Comparison of ENCODE assay signal across 1 cellular context in the genomic region with DNA sequence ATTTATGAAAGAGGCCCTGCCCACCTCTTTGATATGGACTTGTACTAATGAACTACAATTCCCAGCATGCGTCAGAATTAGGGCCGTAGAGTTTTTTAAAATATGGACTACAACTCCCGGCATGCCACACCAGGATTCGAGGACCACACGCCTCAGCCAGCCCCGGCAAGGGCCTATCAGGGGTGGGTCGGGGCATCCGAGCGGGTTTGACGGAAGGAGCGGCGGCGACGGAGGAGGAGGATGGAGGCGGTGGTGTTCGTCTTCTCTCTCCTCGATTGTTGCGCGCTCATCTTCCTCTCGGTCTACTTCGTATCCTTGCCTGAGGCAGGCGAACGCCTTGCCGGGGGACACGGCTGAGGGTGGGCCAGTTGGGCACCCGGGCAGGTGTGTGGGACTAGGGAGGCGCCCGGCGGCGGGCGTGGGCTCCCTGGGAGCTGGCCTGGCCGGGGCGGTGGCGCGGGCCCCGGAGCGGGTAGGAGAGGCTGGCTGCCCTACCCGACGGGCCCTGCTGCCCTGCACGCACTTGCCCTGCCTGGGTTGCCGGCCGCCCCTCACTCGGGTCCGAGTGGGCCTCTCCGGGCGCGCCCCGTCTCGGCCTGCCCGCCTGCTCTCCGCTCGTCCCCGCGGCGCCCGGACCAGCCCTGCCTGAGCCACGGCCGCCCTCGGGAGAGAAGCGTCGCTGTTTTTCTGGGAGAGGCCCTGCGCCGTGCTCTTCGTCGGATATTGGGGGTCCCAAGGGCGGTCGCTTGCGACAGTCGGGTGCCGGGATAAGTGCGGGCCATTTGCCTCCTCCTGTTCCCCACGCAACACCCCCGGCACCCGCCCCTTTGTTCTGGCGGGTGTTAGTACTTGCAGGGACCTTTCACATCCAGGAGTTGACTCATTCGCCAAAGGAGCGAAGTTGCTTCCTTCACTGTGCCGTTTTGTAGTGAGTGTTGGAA.
A peak's percentile ranks its signal among the peaks of the same experiment; 100 is the strongest.
TF ChIP-seq lines count a peak whose summit lies in the region.

A gene (plus strand): TSS at position 195 of the 941 bp plus-strand sequence. CDS start 46 bp downstream, at position 241.

TF ChIP-seq in HepG2, 621 proteins besides CTCF, POLR2A, EP300 and RAD21 (continued from another document and continues in another):
- TF ChIP-seq, protein P1, sequence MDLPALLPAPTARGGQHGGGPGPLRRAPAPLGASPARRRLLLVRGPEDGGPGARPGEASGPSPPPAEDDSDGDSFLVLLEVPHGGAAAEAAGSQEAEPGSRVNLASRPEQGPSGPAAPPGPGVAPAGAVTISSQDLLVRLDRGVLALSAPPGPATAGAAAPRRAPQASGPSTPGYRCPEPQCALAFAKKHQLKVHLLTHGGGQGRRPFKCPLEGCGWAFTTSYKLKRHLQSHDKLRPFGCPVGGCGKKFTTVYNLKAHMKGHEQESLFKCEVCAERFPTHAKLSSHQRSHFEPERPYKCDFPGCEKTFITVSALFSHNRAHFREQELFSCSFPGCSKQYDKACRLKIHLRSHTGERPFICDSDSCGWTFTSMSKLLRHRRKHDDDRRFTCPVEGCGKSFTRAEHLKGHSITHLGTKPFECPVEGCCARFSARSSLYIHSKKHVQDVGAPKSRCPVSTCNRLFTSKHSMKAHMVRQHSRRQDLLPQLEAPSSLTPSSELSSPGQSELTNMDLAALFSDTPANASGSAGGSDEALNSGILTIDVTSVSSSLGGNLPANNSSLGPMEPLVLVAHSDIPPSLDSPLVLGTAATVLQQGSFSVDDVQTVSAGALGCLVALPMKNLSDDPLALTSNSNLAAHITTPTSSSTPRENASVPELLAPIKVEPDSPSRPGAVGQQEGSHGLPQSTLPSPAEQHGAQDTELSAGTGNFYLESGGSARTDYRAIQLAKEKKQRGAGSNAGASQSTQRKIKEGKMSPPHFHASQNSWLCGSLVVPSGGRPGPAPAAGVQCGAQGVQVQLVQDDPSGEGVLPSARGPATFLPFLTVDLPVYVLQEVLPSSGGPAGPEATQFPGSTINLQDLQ (CRISPR knock-in tag; IDR thresholded peaks at IDR 0.05), result peak; percentile 80
- TF ChIP-seq, protein P2, sequence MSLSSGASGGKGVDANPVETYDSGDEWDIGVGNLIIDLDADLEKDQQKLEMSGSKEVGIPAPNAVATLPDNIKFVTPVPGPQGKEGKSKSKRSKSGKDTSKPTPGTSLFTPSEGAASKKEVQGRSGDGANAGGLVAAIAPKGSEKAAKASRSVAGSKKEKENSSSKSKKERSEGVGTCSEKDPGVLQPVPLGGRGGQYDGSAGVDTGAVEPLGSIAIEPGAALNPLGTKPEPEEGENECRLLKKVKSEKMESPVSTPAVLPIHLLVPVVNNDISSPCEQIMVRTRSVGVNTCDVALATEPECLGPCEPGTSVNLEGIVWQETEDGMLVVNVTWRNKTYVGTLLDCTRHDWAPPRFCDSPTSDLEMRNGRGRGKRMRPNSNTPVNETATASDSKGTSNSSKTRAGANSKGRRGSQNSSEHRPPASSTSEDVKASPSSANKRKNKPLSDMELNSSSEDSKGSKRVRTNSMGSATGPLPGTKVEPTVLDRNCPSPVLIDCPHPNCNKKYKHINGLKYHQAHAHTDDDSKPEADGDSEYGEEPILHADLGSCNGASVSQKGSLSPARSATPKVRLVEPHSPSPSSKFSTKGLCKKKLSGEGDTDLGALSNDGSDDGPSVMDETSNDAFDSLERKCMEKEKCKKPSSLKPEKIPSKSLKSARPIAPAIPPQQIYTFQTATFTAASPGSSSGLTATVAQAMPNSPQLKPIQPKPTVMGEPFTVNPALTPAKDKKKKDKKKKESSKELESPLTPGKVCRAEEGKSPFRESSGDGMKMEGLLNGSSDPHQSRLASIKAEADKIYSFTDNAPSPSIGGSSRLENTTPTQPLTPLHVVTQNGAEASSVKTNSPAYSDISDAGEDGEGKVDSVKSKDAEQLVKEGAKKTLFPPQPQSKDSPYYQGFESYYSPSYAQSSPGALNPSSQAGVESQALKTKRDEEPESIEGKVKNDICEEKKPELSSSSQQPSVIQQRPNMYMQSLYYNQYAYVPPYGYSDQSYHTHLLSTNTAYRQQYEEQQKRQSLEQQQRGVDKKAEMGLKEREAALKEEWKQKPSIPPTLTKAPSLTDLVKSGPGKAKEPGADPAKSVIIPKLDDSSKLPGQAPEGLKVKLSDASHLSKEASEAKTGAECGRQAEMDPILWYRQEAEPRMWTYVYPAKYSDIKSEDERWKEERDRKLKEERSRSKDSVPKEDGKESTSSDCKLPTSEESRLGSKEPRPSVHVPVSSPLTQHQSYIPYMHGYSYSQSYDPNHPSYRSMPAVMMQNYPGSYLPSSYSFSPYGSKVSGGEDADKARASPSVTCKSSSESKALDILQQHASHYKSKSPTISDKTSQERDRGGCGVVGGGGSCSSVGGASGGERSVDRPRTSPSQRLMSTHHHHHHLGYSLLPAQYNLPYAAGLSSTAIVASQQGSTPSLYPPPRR (CRISPR knock-in tag; IDR thresholded peaks at IDR 0.05; ENCODE audit: borderline replicate concordance), result no peak
- TF ChIP-seq, protein P3, sequence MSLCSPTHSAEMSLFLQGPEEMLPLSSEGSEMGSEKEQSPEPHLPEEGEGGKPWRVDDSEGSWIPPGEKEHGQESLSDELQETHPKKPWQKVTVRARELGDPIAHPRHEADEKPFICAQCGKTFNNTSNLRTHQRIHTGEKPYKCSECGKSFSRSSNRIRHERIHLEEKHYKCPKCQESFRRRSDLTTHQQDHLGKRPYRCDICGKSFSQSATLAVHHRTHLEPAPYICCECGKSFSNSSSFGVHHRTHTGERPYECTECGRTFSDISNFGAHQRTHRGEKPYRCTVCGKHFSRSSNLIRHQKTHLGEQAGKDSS (CRISPR knock-in tag; IDR thresholded peaks at IDR 0.05; ENCODE audit: borderline replicate concordance, low read depth), result no peak; the same call in 1 of the 2 replicates
- TF ChIP-seq, protein P4, sequence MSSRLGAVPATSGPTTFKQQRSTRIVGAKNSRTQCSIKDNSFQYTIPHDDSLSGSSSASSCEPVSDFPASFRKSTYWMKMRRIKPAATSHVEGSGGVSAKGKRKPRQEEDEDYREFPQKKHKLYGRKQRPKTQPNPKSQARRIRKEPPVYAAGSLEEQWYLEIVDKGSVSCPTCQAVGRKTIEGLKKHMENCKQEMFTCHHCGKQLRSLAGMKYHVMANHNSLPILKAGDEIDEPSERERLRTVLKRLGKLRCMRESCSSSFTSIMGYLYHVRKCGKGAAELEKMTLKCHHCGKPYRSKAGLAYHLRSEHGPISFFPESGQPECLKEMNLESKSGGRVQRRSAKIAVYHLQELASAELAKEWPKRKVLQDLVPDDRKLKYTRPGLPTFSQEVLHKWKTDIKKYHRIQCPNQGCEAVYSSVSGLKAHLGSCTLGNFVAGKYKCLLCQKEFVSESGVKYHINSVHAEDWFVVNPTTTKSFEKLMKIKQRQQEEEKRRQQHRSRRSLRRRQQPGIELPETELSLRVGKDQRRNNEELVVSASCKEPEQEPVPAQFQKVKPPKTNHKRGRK (CRISPR knock-in tag; IDR thresholded peaks at IDR 0.05), result no peak
- no peak for TF ChIP-seq ZSCAN12 (CRISPR knock-in tag; IDR thresholded peaks at IDR 0.05)
- TF ChIP-seq MEIS1 (CRISPR knock-in tag; IDR thresholded peaks at IDR 0.05; ENCODE audit: borderline replicate concordance), result 0 out of 2 replicates have a peak, but pooled peaks have one; percentile 42
- TF ChIP-seq, protein P5, sequence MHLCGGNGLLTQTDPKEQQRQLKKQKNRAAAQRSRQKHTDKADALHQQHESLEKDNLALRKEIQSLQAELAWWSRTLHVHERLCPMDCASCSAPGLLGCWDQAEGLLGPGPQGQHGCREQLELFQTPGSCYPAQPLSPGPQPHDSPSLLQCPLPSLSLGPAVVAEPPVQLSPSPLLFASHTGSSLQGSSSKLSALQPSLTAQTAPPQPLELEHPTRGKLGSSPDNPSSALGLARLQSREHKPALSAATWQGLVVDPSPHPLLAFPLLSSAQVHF (CRISPR knock-in tag; IDR thresholded peaks at IDR 0.05), result 0 out of 2 replicates have a peak, but pooled peaks have one; percentile 46
- TF ChIP-seq, protein P6, sequence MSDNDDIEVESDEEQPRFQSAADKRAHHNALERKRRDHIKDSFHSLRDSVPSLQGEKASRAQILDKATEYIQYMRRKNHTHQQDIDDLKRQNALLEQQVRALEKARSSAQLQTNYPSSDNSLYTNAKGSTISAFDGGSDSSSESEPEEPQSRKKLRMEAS (IDR thresholded peaks at IDR 0.05), result peak; percentile 48; the same call in 1 of the 2 replicates
- no peak for TF ChIP-seq TCF7L2 (IDR thresholded peaks at IDR 0.05; ENCODE audit: low read depth, low read length)
- TF ChIP-seq, protein P7, sequence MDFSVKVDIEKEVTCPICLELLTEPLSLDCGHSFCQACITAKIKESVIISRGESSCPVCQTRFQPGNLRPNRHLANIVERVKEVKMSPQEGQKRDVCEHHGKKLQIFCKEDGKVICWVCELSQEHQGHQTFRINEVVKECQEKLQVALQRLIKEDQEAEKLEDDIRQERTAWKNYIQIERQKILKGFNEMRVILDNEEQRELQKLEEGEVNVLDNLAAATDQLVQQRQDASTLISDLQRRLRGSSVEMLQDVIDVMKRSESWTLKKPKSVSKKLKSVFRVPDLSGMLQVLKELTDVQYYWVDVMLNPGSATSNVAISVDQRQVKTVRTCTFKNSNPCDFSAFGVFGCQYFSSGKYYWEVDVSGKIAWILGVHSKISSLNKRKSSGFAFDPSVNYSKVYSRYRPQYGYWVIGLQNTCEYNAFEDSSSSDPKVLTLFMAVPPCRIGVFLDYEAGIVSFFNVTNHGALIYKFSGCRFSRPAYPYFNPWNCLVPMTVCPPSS (IDR thresholded peaks at IDR 0.05), result no peak
- no peak for TF ChIP-seq ZNF614 (CRISPR knock-in tag; IDR thresholded peaks at IDR 0.05; ENCODE audit: borderline replicate concordance)
- no peak for TF ChIP-seq ZNF713 (CRISPR knock-in tag; IDR thresholded peaks at IDR 0.05)
- no peak for TF ChIP-seq ZNF10 (CRISPR knock-in tag; IDR thresholded peaks at IDR 0.05; ENCODE audit: borderline replicate concordance, low read depth)
- TF ChIP-seq DNMT1 (CRISPR knock-in tag; IDR thresholded peaks at IDR 0.05), result no peak
- peak; percentile 50; the same call in 1 of the 2 replicates for TF ChIP-seq ZSCAN9 (CRISPR knock-in tag; IDR thresholded peaks at IDR 0.05; ENCODE audit: borderline replicate concordance)
- TF ChIP-seq, protein P8, sequence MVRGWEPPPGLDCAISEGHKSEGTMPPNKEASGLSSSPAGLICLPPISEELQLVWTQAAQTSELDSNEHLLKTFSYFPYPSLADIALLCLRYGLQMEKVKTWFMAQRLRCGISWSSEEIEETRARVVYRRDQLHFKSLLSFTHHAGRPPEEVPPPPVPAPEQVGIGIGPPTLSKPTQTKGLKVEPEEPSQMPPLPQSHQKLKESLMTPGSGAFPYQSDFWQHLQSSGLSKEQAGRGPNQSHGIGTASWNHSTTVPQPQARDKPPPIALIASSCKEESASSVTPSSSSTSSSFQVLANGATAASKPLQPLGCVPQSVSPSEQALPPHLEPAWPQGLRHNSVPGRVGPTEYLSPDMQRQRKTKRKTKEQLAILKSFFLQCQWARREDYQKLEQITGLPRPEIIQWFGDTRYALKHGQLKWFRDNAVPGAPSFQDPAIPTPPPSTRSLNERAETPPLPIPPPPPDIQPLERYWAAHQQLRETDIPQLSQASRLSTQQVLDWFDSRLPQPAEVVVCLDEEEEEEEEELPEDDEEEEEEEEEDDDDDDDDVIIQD (CRISPR knock-in tag; IDR thresholded peaks at IDR 0.05; ENCODE audit: low read depth), result peak; percentile 23; the same call in 1 of the 2 replicates
- TF ChIP-seq ZFP36 (IDR thresholded peaks at IDR 0.05; ENCODE audit: borderline replicate concordance, low read depth, low read length, partially characterized antibody), result no peak
- TF ChIP-seq SIN3B (IDR thresholded peaks at IDR 0.05; ENCODE audit: low read length), result no peak; the same call in 1 of the 2 replicates
- TF ChIP-seq ZFP41 (CRISPR knock-in tag; IDR thresholded peaks at IDR 0.05; ENCODE audit: borderline replicate concordance), result no peak
- TF ChIP-seq, protein P9, sequence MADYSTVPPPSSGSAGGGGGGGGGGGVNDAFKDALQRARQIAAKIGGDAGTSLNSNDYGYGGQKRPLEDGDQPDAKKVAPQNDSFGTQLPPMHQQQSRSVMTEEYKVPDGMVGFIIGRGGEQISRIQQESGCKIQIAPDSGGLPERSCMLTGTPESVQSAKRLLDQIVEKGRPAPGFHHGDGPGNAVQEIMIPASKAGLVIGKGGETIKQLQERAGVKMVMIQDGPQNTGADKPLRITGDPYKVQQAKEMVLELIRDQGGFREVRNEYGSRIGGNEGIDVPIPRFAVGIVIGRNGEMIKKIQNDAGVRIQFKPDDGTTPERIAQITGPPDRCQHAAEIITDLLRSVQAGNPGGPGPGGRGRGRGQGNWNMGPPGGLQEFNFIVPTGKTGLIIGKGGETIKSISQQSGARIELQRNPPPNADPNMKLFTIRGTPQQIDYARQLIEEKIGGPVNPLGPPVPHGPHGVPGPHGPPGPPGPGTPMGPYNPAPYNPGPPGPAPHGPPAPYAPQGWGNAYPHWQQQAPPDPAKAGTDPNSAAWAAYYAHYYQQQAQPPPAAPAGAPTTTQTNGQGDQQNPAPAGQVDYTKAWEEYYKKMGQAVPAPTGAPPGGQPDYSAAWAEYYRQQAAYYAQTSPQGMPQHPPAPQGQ (CRISPR knock-in tag; IDR thresholded peaks at IDR 0.05; ENCODE audit: borderline replicate concordance), result no peak
- peak; percentile 97 for TF ChIP-seq ZFX (CRISPR knock-in tag; IDR thresholded peaks at IDR 0.05; ENCODE audit: low read depth)
- no peak for TF ChIP-seq ZNF460 (CRISPR knock-in tag; IDR thresholded peaks at IDR 0.05; ENCODE audit: borderline replicate concordance)
- TF ChIP-seq, protein P10, sequence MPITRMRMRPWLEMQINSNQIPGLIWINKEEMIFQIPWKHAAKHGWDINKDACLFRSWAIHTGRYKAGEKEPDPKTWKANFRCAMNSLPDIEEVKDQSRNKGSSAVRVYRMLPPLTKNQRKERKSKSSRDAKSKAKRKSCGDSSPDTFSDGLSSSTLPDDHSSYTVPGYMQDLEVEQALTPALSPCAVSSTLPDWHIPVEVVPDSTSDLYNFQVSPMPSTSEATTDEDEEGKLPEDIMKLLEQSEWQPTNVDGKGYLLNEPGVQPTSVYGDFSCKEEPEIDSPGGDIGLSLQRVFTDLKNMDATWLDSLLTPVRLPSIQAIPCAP (CRISPR knock-in tag; IDR thresholded peaks at IDR 0.05; ENCODE audit: low read depth), result 0 out of 2 replicates have a peak, but pooled peaks have one; percentile 68
- no peak for TF ChIP-seq KAT2B (IDR thresholded peaks at IDR 0.05; ENCODE audit: borderline replicate concordance, low read depth, low read length)
- peak; percentile 22; the same call in 1 of the 2 replicates for TF ChIP-seq NRL (CRISPR knock-in tag; IDR thresholded peaks at IDR 0.05; ENCODE audit: borderline replicate concordance)
- TF ChIP-seq SP2 (CRISPR knock-in tag; IDR thresholded peaks at IDR 0.05), result no peak
- TF ChIP-seq NR2F2 (IDR thresholded peaks at IDR 0.05; ENCODE audit: borderline replicate concordance, low read depth), result no peak
- TF ChIP-seq, protein P11, sequence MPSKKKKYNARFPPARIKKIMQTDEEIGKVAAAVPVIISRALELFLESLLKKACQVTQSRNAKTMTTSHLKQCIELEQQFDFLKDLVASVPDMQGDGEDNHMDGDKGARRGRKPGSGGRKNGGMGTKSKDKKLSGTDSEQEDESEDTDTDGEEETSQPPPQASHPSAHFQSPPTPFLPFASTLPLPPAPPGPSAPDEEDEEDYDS (CRISPR knock-in tag; IDR thresholded peaks at IDR 0.05), result peak; percentile 65
